In genomic region chr11:119015054-119015611, GRCh38 we compare ENCODE assay signal across 11 cellular contexts. TPM values are rescaled to one million over a fixed set of nuclear protein-coding genes. Genes with fewer than 3 reads are reported as not detected.
DNase-seq lines count a peak whose midpoint lies in the region; TF ChIP-seq lines count a peak whose summit lies in the region.
"Had no signal": no experiment of that assay in that cellular context is flagged by ENCODE, and none has a peak within 500 bp of the region (broad histone marks: within the 10 kb centered on the region; RNA-seq: fewer than 3 reads in every experiment).

No MANE protein-coding gene starts in this region.

- no peak for TF ChIP-seq EP300 in transverse colon (IDR thresholded peaks at IDR 0.05; ENCODE audit: low read depth)

- intact Hi-C loops in OCI-LY7 (cut with micrococcal nuclease; ENCODE audit: unreplicated experiment) (no loop called here), transverse colon (cut with DNase I; ENCODE audit: low total_unique reads) (no loop called here)

- H3K9me3 Mint-ChIP-seq in brain (no peaks in the 10 kb centered on the region), neural crest cell (no peaks in the 10 kb centered on the region)

- H3K27ac ChIP-seq in OCI-LY7 (ENCODE audit: low read depth, low read length, poor library complexity, severe bottlenecking) (no peak overlapping the region), transverse colon (no peak overlapping the region)
- H3K27ac ChIP-seq: right atrium auricular region had no signal

- peaks cover 19% of the 10 kb centered on the region for H3K27me3 Mint-ChIP-seq in brain
- no peaks in the 10 kb centered on the region for H3K27me3 Mint-ChIP-seq in neural crest cell (ENCODE audit: low read depth)

- BruUV-seq in OCI-LY7 (replicated peaks; lab: Mats Ljungman, UMichigan): no TSS peak

- H3K27me3 ChIP-seq in transverse colon: no peaks in the 10 kb centered on the region
- H3K27me3 ChIP-seq: right atrium auricular region had no signal

- H3K9me3 ChIP-seq in OCI-LY7 (ENCODE audit: low read length) (no peaks in the 10 kb centered on the region), transverse colon (no peaks in the 10 kb centered on the region)
- H3K9me3 ChIP-seq: right atrium auricular region had no signal

- CTCF ChIA-PET in OCI-LY7 (lab: Charles Lee; ENCODE audit: unreplicated experiment): no interaction called here

- peaks cover 52% of the 10 kb centered on the region for H3K79me2 ChIP-seq in OCI-LY7 (ENCODE audit: insufficient read depth, low read depth, low read length)

- H3K4me3 ChIP-seq in OCI-LY7 (ENCODE audit: low read depth, low read length, poor library complexity, severe bottlenecking) (no peak overlapping the region), transverse colon (no peak overlapping the region)
- H3K4me3 ChIP-seq: right atrium auricular region had no signal

- no peak for DNase-seq in GM13977 (ENCODE audit: low spot score)
- no peak for DNase-seq in OCI-LY7 (ENCODE audit: low spot score)
- no peak for DNase-seq in neural crest cell (ENCODE audit: low read depth, low spot score)
- DNase-seq in HuH-7.5 (ENCODE audit: low spot score): no peak
- DNase-seq in transverse colon: no peak
- no peak for DNase-seq in NCI-H2029 treated with DMSO at 0.1 percent for 48 hours (lab: John Stamatoyannopoulos, UW)
- DNase-seq: islet precursor cell, NCI-H1417 treated with DMSO at 0.1 percent for 48 hours, Right ventricle myocardium superior had no signal

- POLR2A ChIA-PET in OCI-LY7 (lab: Charles Lee): interaction anchor here (0.7 to 2.3 kb wide), 8 partner anchors 9 to 92 kb away, joined by 3 to 10 read pairs (median 4); partner anchors contain the start of genes C2CD2L, CENATAC and SLC37A4

- peaks cover 27% of the 10 kb centered on the region; the same call in 1 of the 2 replicates for H4K20me1 ChIP-seq in OCI-LY7 (ENCODE audit: insufficient read depth, low read length)

- H3K4me3 Mint-ChIP-seq in brain: peak overlapping the region; percentile 27 to 77 (median 30)
- H3K4me3 Mint-ChIP-seq in neural crest cell: peak overlapping the region; percentile 72

- H3K36me3 ChIP-seq in OCI-LY7 (ENCODE audit: insufficient read depth, low read length): peaks cover 78% of the 10 kb centered on the region
- peaks cover 0 to 53% (median 16%) of the 10 kb centered on the region in 4 donors for H3K36me3 ChIP-seq in transverse colon

- no peak for TF ChIP-seq POLR2A in transverse colon (IDR thresholded peaks at IDR 0.05)

- H3K4me2 ChIP-seq in OCI-LY7 (ENCODE audit: low read length): peak overlapping the region; percentile 84; the same call in 1 of the 2 replicates

- H3K4me1 ChIP-seq in OCI-LY7 (ENCODE audit: insufficient read depth, low read length, poor library complexity, severe bottlenecking): peaks cover 21% of the 10 kb centered on the region
- peaks cover 15 to 32% (median 28%) of the 10 kb centered on the region in 4 donors for H3K4me1 ChIP-seq in transverse colon

- in situ Hi-C loops in GM13977 (cut with MboI; ENCODE audit: low pct_unique_long_range_greater_than_20kb, low sequenced_read_pairs, unreplicated experiment) (no loop called here), transverse colon (cut with MboI; ENCODE audit: low pct_ligation_motif_present in 1 of 4, low pct_unique_long_range_greater_than_20kb in 1 of 4, low sequenced_read_pairs in 3 of 4) (no loop called here)

- H3K4me1 Mint-ChIP-seq in brain: peaks cover 43% of the 10 kb centered on the region
- peaks cover 42% of the 10 kb centered on the region for H3K4me1 Mint-ChIP-seq in neural crest cell

- no peaks in the 10 kb centered on the region for H3K9me2 ChIP-seq in OCI-LY7 (ENCODE audit: insufficient read depth, low read length)

- H3K36me3 Mint-ChIP-seq in brain (peaks cover 78% of the 10 kb centered on the region), neural crest cell (ENCODE audit: low read depth) (peaks cover 44% of the 10 kb centered on the region)

- peak overlapping the region in 2 of 5 experiments; percentile 46 to 100 for H3K27ac Mint-ChIP-seq in brain
- H3K27ac Mint-ChIP-seq in neural crest cell (ENCODE audit: unreplicated experiment): no peak overlapping the region

- peak; percentile 14 for TF ChIP-seq CTCF in GM13977 (IDR thresholded peaks at IDR 0.05; ENCODE audit: extremely low read depth, insufficient read depth, missing control alignments)
- TF ChIP-seq CTCF in OCI-LY7 (conservative IDR thresholded peaks at IDR 0.05; ENCODE audit: low read length): peak; percentile 49
- TF ChIP-seq CTCF in brain (conservative IDR thresholded peaks at IDR 0.05): peak in 1 of 2 experiments; percentile 20
- TF ChIP-seq CTCF in neural crest cell (conservative IDR thresholded peaks at IDR 0.05): no peak
- peak in 1 of 5 experiments; percentile 3 for TF ChIP-seq CTCF in transverse colon (IDR thresholded peaks at IDR 0.05)

- H2AFZ ChIP-seq in OCI-LY7 (ENCODE audit: low read length): no peak overlapping the region

- WGBS in transverse colon (ENCODE audit: low coverage in 1 of 2), 2 donors: 64 to 78% methylated on average over 3 to 8 of the region's 8 CpGs

RNA-seq across cellular contexts. Expression of gene RPS25, which starts 3.0 kb away (rescaled TPM):
- total RNA-seq in OCI-LY7 (2014; rRNA removed; shearing (Covaris generic)): 1,395 and 1,541 TPM in 2 replicates
- total RNA-seq in OCI-LY7 (2022) (1,648 and 1,680 TPM in 2 replicates), neural crest cell (1,203 and 1,208 TPM in 2 replicates), transverse colon (1,000 to 10,000 TPM in 1 of 4 donors, 100 to 1,000 TPM in 3; 220 to 1,105 (median 540) TPM)
- 1,223 TPM for polyA plus RNA-seq in brain (ENCODE audit: insufficient read depth, low read depth, low replicate concordance)

RNA-seq across cellular contexts. Expression of gene TRAPPC4, which starts 3.4 kb away (rescaled TPM):
- 49.3 and 64.3 TPM in 2 replicates for total RNA-seq in OCI-LY7 (2014; rRNA removed; shearing (Covaris generic))
- total RNA-seq in OCI-LY7 (2022): 58.0 and 58.5 TPM in 2 replicates
- 120 TPM for polyA plus RNA-seq in brain (ENCODE audit: insufficient read depth, low read depth, low replicate concordance)
- 88.1 and 90.1 TPM in 2 replicates for total RNA-seq in neural crest cell
- total RNA-seq in transverse colon: 100 to 1,000 TPM in 1 of 4 donors, 10 to 100 TPM in 3; 37.4 to 105 (median 74.8) TPM

RNA-seq across cellular contexts. Expression of gene SLC37A4, which starts 15.5 kb away (rescaled TPM):
- 14.5 and 14.8 TPM in 2 replicates for total RNA-seq in OCI-LY7 (2014; rRNA removed; shearing (Covaris generic))
- 16.6 and 20.5 TPM in 2 replicates for total RNA-seq in OCI-LY7 (2022)
- polyA plus RNA-seq in brain (ENCODE audit: insufficient read depth, low read depth, low replicate concordance): 32.4 TPM
- 50.2 and 50.3 TPM in 2 replicates for total RNA-seq in neural crest cell
- total RNA-seq in transverse colon: 10 to 100 TPM; 34.0 to 88.3 (median 81.2) TPM

RNA-seq across cellular contexts. Expression of gene CENATAC, which starts 17.2 kb away (rescaled TPM):
- 47.7 and 49.7 TPM in 2 replicates for total RNA-seq in OCI-LY7 (2014; rRNA removed; shearing (Covaris generic))
- total RNA-seq in OCI-LY7 (2022): 48.1 and 60.6 TPM in 2 replicates
- polyA plus RNA-seq in brain (ENCODE audit: insufficient read depth, low read depth, low replicate concordance): 6.2 TPM
- total RNA-seq in neural crest cell: 32.5 and 35.1 TPM in 2 replicates
- total RNA-seq in transverse colon: 10 to 100 TPM; 46.1 to 94.3 (median 82.2) TPM

RNA-seq across cellular contexts. Expression of gene HYOU1, which starts 41.9 kb away (rescaled TPM):
- 86.6 and 97.6 TPM in 2 replicates for total RNA-seq in OCI-LY7 (2014; rRNA removed; shearing (Covaris generic))
- total RNA-seq in OCI-LY7 (2022) (112 and 117 TPM in 2 replicates), neural crest cell (199 and 204 TPM in 2 replicates), transverse colon (100 to 1,000 TPM in 1 of 4 donors, 10 to 100 TPM in 3; 46.4 to 131 (median 61.0) TPM)
- polyA plus RNA-seq in brain (ENCODE audit: insufficient read depth, low read depth, low replicate concordance): 161 TPM
